ENCODE assay signal across 23 cellular contexts in the genomic region with DNA sequence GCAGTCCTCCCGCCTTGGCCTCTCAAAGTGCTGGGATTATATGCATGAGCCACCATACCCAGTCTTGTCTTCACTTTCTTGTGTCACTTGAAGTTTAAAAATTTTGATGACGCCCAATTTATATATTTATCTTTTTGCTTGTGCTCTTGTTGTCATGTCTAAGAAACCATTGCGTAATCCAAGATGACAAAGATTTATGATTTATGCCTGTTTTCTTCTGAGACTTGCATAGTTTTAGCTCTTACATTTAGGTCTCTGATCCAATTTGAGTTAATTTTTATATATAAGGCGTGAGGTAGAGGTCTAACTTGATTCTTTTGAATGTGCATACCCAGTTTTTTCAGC. TPM values are rescaled to one million over a fixed set of nuclear protein-coding genes. Genes with fewer than 3 reads are reported as not detected.
A peak's percentile ranks its signal among the peaks of the same experiment; 100 is the strongest.
DNase-seq lines count a peak whose midpoint lies in the region; ATAC-seq and TF ChIP-seq lines count a peak whose summit lies in the region.
"Had no signal": no experiment of that assay in that cellular context is flagged by ENCODE, and none has a peak within 500 bp of the region (broad histone marks: within the 10 kb centered on the region; RNA-seq: fewer than 3 reads in every experiment).

No MANE protein-coding gene starts in this region.

- no peaks in the 10 kb centered on the region for H3K27me3 ChIP-seq in CD4-positive, CD25-positive, alpha-beta regulatory T cell (ENCODE audit: control insufficient read depth, insufficient read depth, low read length)
- no peaks in the 10 kb centered on the region for H3K27me3 ChIP-seq in CD8-positive, alpha-beta memory T cell (ENCODE audit: insufficient read depth, low read length, poor library complexity, severe bottlenecking)
- no peaks in the 10 kb centered on the region for H3K27me3 ChIP-seq in lower lobe of right lung (ENCODE audit: low read depth)
- no peaks in the 10 kb centered on the region for H3K27me3 ChIP-seq in SJCRH30
- H3K27me3 ChIP-seq: esophagus muscularis mucosa, neural progenitor cell, thyroid gland had no signal

- peaks cover 27% of the 10 kb centered on the region for H3K4me1 ChIP-seq in CD4-positive, CD25-positive, alpha-beta regulatory T cell (ENCODE audit: control insufficient read depth, insufficient read depth, low read length, poor library complexity, severe bottlenecking)
- H3K4me1 ChIP-seq in CD8-positive, alpha-beta memory T cell (ENCODE audit: insufficient read depth, low read length) = peaks cover 14% of the 10 kb centered on the region
- H3K4me1 ChIP-seq in lower lobe of right lung (peaks cover 21% of the 10 kb centered on the region), SJCRH30 (no peaks in the 10 kb centered on the region)
- H3K4me1 ChIP-seq: neural progenitor cell, prostate gland had no signal

- H3K4me1 Mint-ChIP-seq in CD4-positive, CD25-positive, alpha-beta regulatory T cell = peaks cover 49 to 79% (median 59%) of the 10 kb centered on the region in 4 donors
- peaks cover 68 to 87% (median 76%) of the 10 kb centered on the region in 3 donors for H3K4me1 Mint-ChIP-seq in CD8-positive, alpha-beta memory T cell
- peaks cover 42% of the 10 kb centered on the region for H3K4me1 Mint-ChIP-seq in activated T-helper 17 cell treated with anti-CD3 and anti-CD28 coated beads, Interleukin-2, amount 50 U/mL, for 72 hours
- H3K4me1 Mint-ChIP-seq: neural progenitor cell had no signal

- no peak for DNase-seq in CD4-positive, CD25-positive, alpha-beta regulatory T cell
- DNase-seq in CD8-positive, alpha-beta memory T cell = no peak
- peak; percentile 34 for DNase-seq in iris pigment epithelial cell (ENCODE audit: low read depth)
- no peak for DNase-seq in lower lobe of right lung
- DNase-seq in kidney glomerular epithelial cell (lab: John Stamatoyannopoulos, UW) = no peak
- DNase-seq in SJCRH30 = no peak
- DNase-seq: activated CD4-positive, alpha-beta T cell treated with anti-CD3 and anti-CD28 coated beads, Interleukin-2, amount 10 ng/mL, durations not matched to agents 7 days and 5 days; activated naive CD4-positive, alpha-beta T cell treated with Interleukin-2 at 50 U/mL for 16 hours; COR-L47; effector CD8-positive, alpha-beta T cell; glutamatergic neuron; midbrain; NCI-H187; NCI-H774; SHP77 treated with DMSO at 0.1 percent for 48 hours; stimulated activated CD4-positive, alpha-beta T cell treated with anti-CD3 and anti-CD28 coated beads, Interleukin-2, amount 100 ng/mL, for 24 hours; stimulated activated naive CD4-positive, alpha-beta T cell; T-helper 1 cell; thyroid gland had no signal

- CTCF ChIA-PET in CD8-positive, alpha-beta memory T cell (lab: Charles Lee) = no interaction called here

- peak overlapping the region; percentile 24 to 64 (median 36) for H3K4me3 Mint-ChIP-seq in CD4-positive, CD25-positive, alpha-beta regulatory T cell
- peak overlapping the region in 5 of 7 donors; percentile 5 to 53 (median 15) for H3K4me3 Mint-ChIP-seq in CD8-positive, alpha-beta memory T cell
- peak overlapping the region; percentile 45 for H3K4me3 Mint-ChIP-seq in activated T-helper 17 cell treated with anti-CD3 and anti-CD28 coated beads, Interleukin-2, amount 50 U/mL, for 72 hours
- H3K4me3 Mint-ChIP-seq: activated CD4-positive, alpha-beta T cell treated with anti-CD3 and anti-CD28 coated beads, Interleukin-2, amount 10 ng/mL, durations not matched to agents 7 days and 5 days; neural progenitor cell had no signal

- H3K9me3 ChIP-seq in CD4-positive, CD25-positive, alpha-beta regulatory T cell (ENCODE audit: control insufficient read depth in 2 of 2, low read length in 2 of 2) = no peaks in the 10 kb centered on the region
- no peaks in the 10 kb centered on the region for H3K9me3 ChIP-seq in CD8-positive, alpha-beta memory T cell (ENCODE audit: low read length)
- no peaks in the 10 kb centered on the region for H3K9me3 ChIP-seq in lower lobe of right lung
- H3K9me3 ChIP-seq in SJCRH30 (replicated peaks) = no peaks in the 10 kb centered on the region
- H3K9me3 ChIP-seq: esophagus muscularis mucosa, prostate gland, thyroid gland had no signal

- H3K4me3 ChIP-seq in CD4-positive, CD25-positive, alpha-beta regulatory T cell (ENCODE audit: low read depth, low read length) = peak overlapping the region; percentile 55
- no peak overlapping the region for H3K4me3 ChIP-seq in CD8-positive, alpha-beta memory T cell (ENCODE audit: low read length)
- H3K4me3 ChIP-seq in lower lobe of right lung (no peak overlapping the region), SJCRH30 (no peak overlapping the region)
- H3K4me3 ChIP-seq: esophagus muscularis mucosa, neural progenitor cell, prostate gland, thyroid gland had no signal

- H3K27me3 Mint-ChIP-seq in CD4-positive, CD25-positive, alpha-beta regulatory T cell = no peaks in the 10 kb centered on the region
- H3K27me3 Mint-ChIP-seq in CD8-positive, alpha-beta memory T cell = peaks cover 0 to 1% of the 10 kb centered on the region in 2 donors
- no peaks in the 10 kb centered on the region for H3K27me3 Mint-ChIP-seq in activated T-helper 17 cell treated with anti-CD3 and anti-CD28 coated beads, Interleukin-2, amount 50 U/mL, for 72 hours
- H3K27me3 Mint-ChIP-seq: activated CD4-positive, alpha-beta T cell treated with anti-CD3 and anti-CD28 coated beads, Interleukin-2, amount 10 ng/mL, durations not matched to agents 7 days and 5 days had no signal

- H3K27ac Mint-ChIP-seq in CD4-positive, CD25-positive, alpha-beta regulatory T cell = peak overlapping the region in 1 of 3 donors; percentile 3
- H3K27ac Mint-ChIP-seq in CD8-positive, alpha-beta memory T cell = peak overlapping the region in 1 of 8 donors; percentile 48
- H3K27ac Mint-ChIP-seq in activated T-helper 17 cell treated with anti-CD3 and anti-CD28 coated beads, Interleukin-2, amount 50 U/mL, for 72 hours = peak overlapping the region; percentile 38
- H3K27ac Mint-ChIP-seq: activated CD4-positive, alpha-beta T cell treated with anti-CD3 and anti-CD28 coated beads, Interleukin-2, amount 10 ng/mL, durations not matched to agents 7 days and 5 days; neural progenitor cell had no signal

- POLR2A ChIA-PET in CD8-positive, alpha-beta memory T cell (lab: Charles Lee) = no interaction called here

- H3K9me3 Mint-ChIP-seq in CD4-positive, CD25-positive, alpha-beta regulatory T cell = no peaks in the 10 kb centered on the region
- no peaks in the 10 kb centered on the region for H3K9me3 Mint-ChIP-seq in CD8-positive, alpha-beta memory T cell
- H3K9me3 Mint-ChIP-seq in activated T-helper 17 cell treated with anti-CD3 and anti-CD28 coated beads, Interleukin-2, amount 50 U/mL, for 72 hours = no peaks in the 10 kb centered on the region
- H3K9me3 Mint-ChIP-seq: activated CD4-positive, alpha-beta T cell treated with anti-CD3 and anti-CD28 coated beads, Interleukin-2, amount 10 ng/mL, durations not matched to agents 7 days and 5 days had no signal

- peaks cover 2% of the 10 kb centered on the region for H3K36me3 ChIP-seq in CD4-positive, CD25-positive, alpha-beta regulatory T cell (ENCODE audit: control insufficient read depth, insufficient read depth, low read length)
- H3K36me3 ChIP-seq in CD8-positive, alpha-beta memory T cell (ENCODE audit: insufficient read depth, low read length) = no peaks in the 10 kb centered on the region
- H3K36me3 ChIP-seq in lower lobe of right lung = peaks cover 5% of the 10 kb centered on the region
- H3K36me3 ChIP-seq in SJCRH30 = peaks cover 6% of the 10 kb centered on the region
- H3K36me3 ChIP-seq: neural progenitor cell, prostate gland, thyroid gland had no signal

- no peak for ATAC-seq in CD4-positive, CD25-positive, alpha-beta regulatory T cell (ENCODE audit: low read depth in 2 of 2)
- ATAC-seq in activated T-helper 17 cell treated with anti-CD3 and anti-CD28 coated beads, Interleukin-2, amount 50 U/mL, for 72 hours (replicated peaks) = no peak
- no peak for ATAC-seq in lower lobe of right lung

- no peak for TF ChIP-seq CTCF in lower lobe of right lung (IDR thresholded peaks at IDR 0.05)

- intact Hi-C loops in lower lobe of right lung (cut with DNase I) = no loop called here

- H3K36me3 Mint-ChIP-seq in CD4-positive, CD25-positive, alpha-beta regulatory T cell = peaks cover 16% of the 10 kb centered on the region
- peaks cover 3 to 30% (median 7%) of the 10 kb centered on the region in 3 donors for H3K36me3 Mint-ChIP-seq in CD8-positive, alpha-beta memory T cell
- peaks cover 43% of the 10 kb centered on the region for H3K36me3 Mint-ChIP-seq in activated T-helper 17 cell treated with anti-CD3 and anti-CD28 coated beads, Interleukin-2, amount 50 U/mL, for 72 hours (ENCODE audit: low read depth)

- no peak overlapping the region for H3K27ac ChIP-seq in CD4-positive, CD25-positive, alpha-beta regulatory T cell (ENCODE audit: insufficient read depth, low read length, poor library complexity, severe bottlenecking)
- no peak overlapping the region for H3K27ac ChIP-seq in CD8-positive, alpha-beta memory T cell (ENCODE audit: low read depth, low read length)
- H3K27ac ChIP-seq in lower lobe of right lung = no peak overlapping the region
- no peak overlapping the region for H3K27ac ChIP-seq in SJCRH30
- H3K27ac ChIP-seq: esophagus muscularis mucosa, neural progenitor cell, prostate gland, thyroid gland had no signal

RNA-seq across cellular contexts. Expression of a gene that starts 18.6 kb away (rescaled TPM):
- total RNA-seq in CD4-positive, CD25-positive, alpha-beta regulatory T cell = 227 TPM
- polyA plus RNA-seq in CD4-positive, CD25-positive, alpha-beta regulatory T cell = 10 to 100 TPM; 58.2 to 78.2 (median 64.6) TPM
- 100 to 1,000 TPM; 100 to 107 TPM for total RNA-seq in CD8-positive, alpha-beta memory T cell
- 88.6 TPM for polyA plus RNA-seq in CD8-positive, alpha-beta memory T cell
- 100 to 1,000 TPM in 1 of 2 donors, 10 to 100 TPM in 1; 94.5 to 119 TPM for total RNA-seq in activated T-helper 17 cell treated with anti-CD3 and anti-CD28 coated beads, Interleukin-2, amount 50 U/mL, for 72 hours
- 133 TPM for total RNA-seq in lower lobe of right lung
- total RNA-seq in SJCRH30 (2014; rRNA removed; shearing (Covaris generic)) = 89.1 and 106 TPM in 2 replicates
